ENCODE assay signal across 8 cellular contexts in genomic region chr7:44885394-44886317, GRCh38.
DNase-seq lines count a peak whose midpoint lies in the region; ATAC-seq and TF ChIP-seq lines count a peak whose summit lies in the region.

Gene PURB, minus strand, starts transcription at chr7:44885530. Its CDS starts 182 bp downstream, at chr7:44885348.

- H3K4me3 ChIP-seq in AG10803 (ENCODE audit: low read length), result peak within 1 kb of the TSS; percentile 93

- DNase-seq in AG10803 (ENCODE audit: low read depth) (peak; percentile 97), NCI-H446 (lab: John Stamatoyannopoulos, UW) (peak; percentile 90 to 96), iris pigment epithelial cell (ENCODE audit: low read depth) (peak; percentile 96)
- DNase-seq in activated CD4-positive, CD25-positive, alpha-beta regulatory T cell treated with anti-CD3 and anti-CD28 coated beads, Interleukin-2, amount 50 U/mL, for 16 hours (ENCODE audit: low read depth, low spot score), result peak; percentile 92
- peak; percentile 99 for DNase-seq in central memory CD4-positive, alpha-beta T cell
- peak; percentile 91 for DNase-seq in stimulated activated CD4-positive, alpha-beta T cell treated with anti-CD3 and anti-CD28 coated beads, Interleukin-12 subunit alpha, Interleukin-12 subunit beta, amount 100 ng/mL, for 24 hours (ENCODE audit: low read depth in 2 of 2)

- ATAC-seq in GM19043 (IDR thresholded peaks at IDR 0.05; ENCODE audit: low read depth, unreplicated experiment) (peak; percentile 76), HG03354 (IDR thresholded peaks at IDR 0.05; ENCODE audit: poor library complexity, severe bottlenecking, unreplicated experiment) (peak; percentile 86)

- TF ChIP-seq CTCF in AG10803 (conservative IDR thresholded peaks at IDR 0.05; ENCODE audit: low read length), result no peak

Comparison
In these comparisons a context has a peak if more than half of its experiments do, and no peak if none do; other contexts are left out.
1. Peak in every context shown above with its lines: DNase-seq, ATAC-seq and H3K4me3 ChIP-seq.